In the genomic region with DNA sequence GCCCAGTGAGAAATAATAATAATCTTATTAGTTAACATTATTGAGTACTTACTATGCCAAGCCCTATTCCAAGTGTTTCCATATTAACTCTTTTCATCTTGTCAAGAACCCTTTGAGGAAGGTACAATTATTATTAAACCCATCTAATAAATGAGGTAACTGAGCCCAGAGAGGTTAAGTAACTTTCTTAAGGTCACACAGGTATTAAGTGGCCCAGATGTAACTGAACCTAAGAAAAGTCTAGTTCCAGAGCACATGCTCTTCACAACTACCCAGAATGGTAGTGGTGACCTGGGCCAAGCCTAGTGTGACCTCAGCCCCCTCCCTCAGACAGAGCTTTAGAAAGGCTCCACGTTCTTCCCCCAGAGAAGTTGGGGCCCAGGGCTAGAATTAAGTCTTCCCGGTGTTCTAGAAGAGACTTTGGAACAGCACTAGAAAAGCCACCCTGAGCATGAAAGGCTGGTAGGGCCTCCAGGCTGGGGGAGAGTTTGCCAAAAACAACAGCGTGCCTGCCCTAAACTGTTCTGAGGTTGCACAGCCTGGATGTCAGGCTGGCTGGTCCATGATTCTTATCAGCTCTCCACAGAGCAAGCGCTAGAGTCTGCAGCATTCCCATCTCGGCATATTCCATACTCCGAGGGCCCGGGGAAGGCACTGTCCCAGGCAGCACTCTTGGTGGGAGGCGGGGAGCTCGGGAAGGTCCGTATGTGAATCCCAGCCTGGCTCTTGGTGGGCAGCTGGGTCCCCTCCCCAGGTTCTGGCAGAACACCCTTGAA, we compare ENCODE assay signal across 9 cellular contexts. TPM values are rescaled to one million over a fixed set of nuclear protein-coding genes. Genes with fewer than 3 reads are reported as not detected.
DNase-seq lines count a peak whose midpoint lies in the region; ATAC-seq and TF ChIP-seq lines count a peak whose summit lies in the region.
"Had no signal": no experiment of that assay in that cellular context is flagged by ENCODE, and none has a peak within 500 bp of the region (broad histone marks: within the 10 kb centered on the region; RNA-seq: fewer than 3 reads in every experiment).

No MANE protein-coding gene starts in this region.

- H3K27me3 Mint-ChIP-seq in activated CD8-positive, alpha-beta T cell treated with anti-CD3 and anti-CD28 coated beads for 36 hours: peaks cover 1% of the 10 kb centered on the region
- H3K27me3 Mint-ChIP-seq in activated CD8-positive, alpha-beta T cell treated with anti-CD3 and anti-CD28 coated beads, Interleukin-2, amount 10 ng/mL, durations not matched to agents 7 days and 5 days (ENCODE audit: low read depth): peaks cover 9% of the 10 kb centered on the region
- peaks cover 2% of the 10 kb centered on the region for H3K27me3 Mint-ChIP-seq in brain

- no peak overlapping the region for H3K4me3 Mint-ChIP-seq in activated CD8-positive, alpha-beta T cell treated with anti-CD3 and anti-CD28 coated beads for 36 hours
- no peak overlapping the region for H3K4me3 Mint-ChIP-seq in activated CD8-positive, alpha-beta T cell treated with anti-CD3 and anti-CD28 coated beads, Interleukin-2, amount 10 ng/mL, durations not matched to agents 7 days and 5 days
- H3K4me3 Mint-ChIP-seq in brain: peak overlapping the region in 1 of 5 experiments; percentile 55

- H3K9me3 Mint-ChIP-seq in activated CD8-positive, alpha-beta T cell treated with anti-CD3 and anti-CD28 coated beads for 36 hours: peaks cover 4% of the 10 kb centered on the region
- no peaks in the 10 kb centered on the region for H3K9me3 Mint-ChIP-seq in activated CD8-positive, alpha-beta T cell treated with anti-CD3 and anti-CD28 coated beads, Interleukin-2, amount 10 ng/mL, durations not matched to agents 7 days and 5 days (ENCODE audit: insufficient read depth)
- peaks cover 9 to 27% (median 21%) of the 10 kb centered on the region in 5 experiments for H3K9me3 Mint-ChIP-seq in brain

- H3K36me3 ChIP-seq in lower lobe of right lung (no peaks in the 10 kb centered on the region), uterus (no peaks in the 10 kb centered on the region)
- H3K36me3 ChIP-seq: neutrophil had no signal

- POLR2A ChIA-PET in activated CD8-positive, alpha-beta T cell treated with anti-CD3 and anti-CD28 coated beads for 36 hours (lab: Charles Lee): interaction anchor here (1.0 to 3.0 kb wide), 4 partner anchors 9 to 44 kb away, joined by 3 to 13 read pairs (median 4); no protein-coding TSS in a partner anchor
- POLR2A ChIA-PET in activated CD8-positive, alpha-beta T cell treated with anti-CD3 and anti-CD28 coated beads, Interleukin-2, amount 10 ng/mL, durations not matched to agents 7 days and 5 days (lab: Charles Lee): interaction anchor here (1.2 kb wide), 1 partner anchor 11 kb away, joined by 10 read pairs; no protein-coding TSS in a partner anchor

- no peaks in the 10 kb centered on the region for H3K9me3 ChIP-seq in lower lobe of right lung
- H3K9me3 ChIP-seq in uterus: no peaks in the 10 kb centered on the region
- H3K9me3 ChIP-seq: neutrophil had no signal

- TF ChIP-seq CTCF in activated CD8-positive, alpha-beta T cell treated with anti-CD3 and anti-CD28 coated beads for 36 hours (IDR thresholded peaks at IDR 0.05): no peak
- TF ChIP-seq CTCF in brain (conservative IDR thresholded peaks at IDR 0.05): no peak
- TF ChIP-seq CTCF in lower lobe of right lung (IDR thresholded peaks at IDR 0.05): no peak
- TF ChIP-seq CTCF in uterus (IDR thresholded peaks at IDR 0.05): no peak

- H3K27me3 ChIP-seq in lower lobe of right lung (ENCODE audit: low read depth) (no peaks in the 10 kb centered on the region), uterus (no peaks in the 10 kb centered on the region)

- peaks cover 60% of the 10 kb centered on the region for H3K4me1 ChIP-seq in lower lobe of right lung
- H3K4me1 ChIP-seq in uterus: peaks cover 15 to 16% of the 10 kb centered on the region in 2 donors

- intact Hi-C loops in activated CD8-positive, alpha-beta T cell treated with anti-CD3 and anti-CD28 coated beads for 36 hours (cut with micrococcal nuclease): no loop called here
- intact Hi-C loops in lower lobe of right lung (cut with DNase I): no loop called here
- intact Hi-C loops in uterus (cut with DNase I; ENCODE audit: low total_unique reads): no loop called here

- TF ChIP-seq POLR2A in uterus (IDR thresholded peaks at IDR 0.05): no peak

- H3K4me1 Mint-ChIP-seq in activated CD8-positive, alpha-beta T cell treated with anti-CD3 and anti-CD28 coated beads for 36 hours (ENCODE audit: low read depth): peaks cover 9% of the 10 kb centered on the region
- H3K4me1 Mint-ChIP-seq in activated CD8-positive, alpha-beta T cell treated with anti-CD3 and anti-CD28 coated beads, Interleukin-2, amount 10 ng/mL, durations not matched to agents 7 days and 5 days (ENCODE audit: low read depth): peaks cover 8% of the 10 kb centered on the region
- H3K4me1 Mint-ChIP-seq in brain: peaks cover 66% of the 10 kb centered on the region

- H3K27ac ChIP-seq in lower lobe of right lung (peak overlapping the region; percentile 89), uterus (peak overlapping the region; percentile 87 to 98)
- H3K27ac ChIP-seq: neutrophil had no signal

- no peaks in the 10 kb centered on the region for H3K36me3 Mint-ChIP-seq in activated CD8-positive, alpha-beta T cell treated with anti-CD3 and anti-CD28 coated beads for 36 hours (ENCODE audit: low read depth)
- peaks cover 1% of the 10 kb centered on the region for H3K36me3 Mint-ChIP-seq in activated CD8-positive, alpha-beta T cell treated with anti-CD3 and anti-CD28 coated beads, Interleukin-2, amount 10 ng/mL, durations not matched to agents 7 days and 5 days (ENCODE audit: low read depth)
- peaks cover 9% of the 10 kb centered on the region for H3K36me3 Mint-ChIP-seq in brain

- H3K4me3 ChIP-seq in lower lobe of right lung (peak overlapping the region; percentile 14), uterus (no peak overlapping the region)

- H3K27ac Mint-ChIP-seq in activated CD8-positive, alpha-beta T cell treated with anti-CD3 and anti-CD28 coated beads for 36 hours: no peak overlapping the region
- no peak overlapping the region for H3K27ac Mint-ChIP-seq in activated CD8-positive, alpha-beta T cell treated with anti-CD3 and anti-CD28 coated beads, Interleukin-2, amount 10 ng/mL, durations not matched to agents 7 days and 5 days
- H3K27ac Mint-ChIP-seq in brain: peak overlapping the region; percentile 86 to 100 (median 96)

- CTCF ChIA-PET in activated CD8-positive, alpha-beta T cell treated with anti-CD3 and anti-CD28 coated beads for 36 hours (lab: Charles Lee): interaction anchor here (0.8 to 1.5 kb wide), 6 partner anchors 10 to 129 kb away, joined by 3 to 6 read pairs (median 4); no protein-coding TSS in a partner anchor
- CTCF ChIA-PET in activated CD8-positive, alpha-beta T cell treated with anti-CD3 and anti-CD28 coated beads, Interleukin-2, amount 10 ng/mL, durations not matched to agents 7 days and 5 days (lab: Charles Lee): interaction anchor here (1.1 to 1.9 kb wide), 7 partner anchors 9 to 146 kb away, joined by 3 to 8 read pairs (median 6); partner anchors contain the start of gene TSFM

- DNase-seq in activated CD8-positive, alpha-beta T cell treated with anti-CD3 and anti-CD28 coated beads for 36 hours: no peak
- DNase-seq in activated CD8-positive, alpha-beta T cell treated with anti-CD3 and anti-CD28 coated beads, Interleukin-2, amount 10 ng/mL, durations not matched to agents 7 days and 5 days: no peak
- DNase-seq in lower lobe of right lung (no peak), uterus (peak; percentile 55 to 59), SIG-M5 treated with dmso at 0.1 percent for 504 hours (lab: John Stamatoyannopoulos, UW; ENCODE audit: unreplicated experiment) (no peak), kidney tubule cell (ENCODE audit: low spot score) (no peak)

- ATAC-seq in activated CD8-positive, alpha-beta T cell treated with anti-CD3 and anti-CD28 coated beads for 36 hours: peak; percentile 18
- no peak for ATAC-seq in activated CD8-positive, alpha-beta T cell treated with anti-CD3 and anti-CD28 coated beads, Interleukin-2, amount 10 ng/mL, durations not matched to agents 7 days and 5 days
- ATAC-seq in lower lobe of right lung (peak; percentile 6 to 18), GM18861 (IDR thresholded peaks at IDR 0.05; ENCODE audit: unreplicated experiment) (no peak)

RNA-seq across cellular contexts. Expression of gene CTDSP2, which starts 41.3 kb away (rescaled TPM):
- total RNA-seq in activated CD8-positive, alpha-beta T cell treated with anti-CD3 and anti-CD28 coated beads for 36 hours: 10 to 100 TPM; 67.1 to 67.2 TPM
- 100 to 1,000 TPM; 100 to 114 TPM for total RNA-seq in activated CD8-positive, alpha-beta T cell treated with anti-CD3 and anti-CD28 coated beads, Interleukin-2, amount 10 ng/mL, durations not matched to agents 7 days and 5 days
- polyA plus RNA-seq in brain (ENCODE audit: insufficient read depth, low read depth, low replicate concordance): 67.6 TPM
- total RNA-seq in lower lobe of right lung: 220 TPM
- 100 to 1,000 TPM in 2 of 4 donors, 10 to 100 TPM in 2; 66.2 to 212 (median 90.9) TPM for total RNA-seq in uterus

RNA-seq across cellular contexts. Expression of gene ATP23, which starts 53.5 kb away (rescaled TPM):
- 10 to 100 TPM; 15.8 to 16.7 TPM for total RNA-seq in activated CD8-positive, alpha-beta T cell treated with anti-CD3 and anti-CD28 coated beads for 36 hours
- 10 to 100 TPM; 19.3 to 21.3 TPM for total RNA-seq in activated CD8-positive, alpha-beta T cell treated with anti-CD3 and anti-CD28 coated beads, Interleukin-2, amount 10 ng/mL, durations not matched to agents 7 days and 5 days
- polyA plus RNA-seq in brain (ENCODE audit: insufficient read depth, low read depth, low replicate concordance): 9.6 TPM
- total RNA-seq in lower lobe of right lung: 5.4 TPM
- 10 to 100 TPM in 1 of 4 donors, 1 to 10 TPM in 3; 4.9 to 59.1 (median 8.6) TPM for total RNA-seq in uterus

Comparison
In these comparisons a context has a peak if more than half of its experiments do, and no peak if none do; other contexts are left out.
1. ATAC-seq: peak in activated CD8-positive, alpha-beta T cell treated with anti-CD3 and anti-CD28 coated beads for 36 hours (single experiment) and lower lobe of right lung (2 of 2); none in activated CD8-positive, alpha-beta T cell treated with anti-CD3 and anti-CD28 coated beads, Interleukin-2, amount 10 ng/mL, durations not matched to agents 7 days and 5 days (single experiment) and GM18861 (single experiment).
2. DNase-seq: peak in uterus (2 of 2); none in activated CD8-positive, alpha-beta T cell treated with anti-CD3 and anti-CD28 coated beads for 36 hours (single experiment), activated CD8-positive, alpha-beta T cell treated with anti-CD3 and anti-CD28 coated beads, Interleukin-2, amount 10 ng/mL, durations not matched to agents 7 days and 5 days (single experiment), lower lobe of right lung (single experiment), SIG-M5 treated with dmso at 0.1 percent for 504 hours (single experiment) and kidney tubule cell (single experiment).
3. H3K27ac Mint-ChIP-seq: peak in brain (5 of 5); none in activated CD8-positive, alpha-beta T cell treated with anti-CD3 and anti-CD28 coated beads for 36 hours (single experiment) and activated CD8-positive, alpha-beta T cell treated with anti-CD3 and anti-CD28 coated beads, Interleukin-2, amount 10 ng/mL, durations not matched to agents 7 days and 5 days (single experiment).